ENCODE assay signal across 27 cellular contexts in genomic region chr4:44046491-44046890, GRCh38.
"Had no signal": no experiment of that assay in that cellular context is flagged by ENCODE, and none has a peak within 500 bp of the region (broad histone marks: within the 10 kb centered on the region; RNA-seq: fewer than 3 reads in every experiment).

No MANE protein-coding gene starts in this region.

- ATAC-seq: stimulated activated effector memory CD8-positive, alpha-beta T cell treated with anti-CD3 and anti-CD28 coated beads, Interleukin-12 subunit alpha, Interleukin-12 subunit beta, amount 100 ng/mL, for 72 hours; stimulated activated memory B cell treated with anti-CD40 and anti-IgM and Interleukin-4, amounts not matched to agents 10 μg/mL and 1 μg/mL and 100 μg/mL, for 72 hours; stimulated activated naive B cell treated with anti-CD40 and anti-IgM and Interleukin-4, amounts not matched to agents 10 μg/mL and 1 μg/mL and 100 μg/mL, for 72 hours; stimulated activated naive CD8-positive, alpha-beta T cell treated with anti-CD3 and anti-CD28 coated beads, Interleukin-15, amount 100 ng/mL, for 72 hours; stimulated activated naive CD8-positive, alpha-beta T cell treated with anti-CD3 and anti-CD28 coated beads, Interleukin-15, Interleukin-2, amounts not matched to agents 100 U/mL and 50 U/mL, for 24 hours; upper lobe of right lung had no signal

- H3K36me3 ChIP-seq: stomach, suprapubic skin, thoracic aorta, thyroid gland, tibial artery, tibial nerve, transverse colon, upper lobe of left lung, upper lobe of right lung, uterus, vagina had no signal

- H3K27me3 ChIP-seq: stomach, suprapubic skin, testis, thyroid gland, tibial artery, tibial nerve, transverse colon, upper lobe of left lung, upper lobe of right lung, uterus, vagina had no signal

- DNase-seq: stimulated activated CD4-positive, alpha-beta T cell treated with anti-CD3 and anti-CD28 coated beads, Interleukin-2, amount 100 ng/mL, for 48 hours; stimulated activated CD4-positive, alpha-beta T cell treated with anti-CD3 and anti-CD28 coated beads, Interleukin-4, amount 100 ng/mL, for 1 hour; stimulated activated CD4-positive, alpha-beta T cell treated with anti-CD3 and anti-CD28 coated beads, Interleukin-4, amount 100 ng/mL, for 24 hours; stimulated activated CD4-positive, alpha-beta T cell treated with anti-CD3 and anti-CD28 coated beads, Interleukin-4, amount 100 ng/mL, for 4 hours; stimulated activated CD8-positive, alpha-beta memory T cell treated with anti-CD3 and anti-CD28 coated beads, Interleukin-4, amount 100 ng/mL, for 48 hours; stimulated activated naive B cell treated with anti-CD40 and anti-IgM and Interleukin-4, amounts not matched to agents 10 μg/mL and 1 μg/mL and 100 μg/mL, for 72 hours; stimulated activated naive CD4-positive, alpha-beta T cell; stimulated activated naive CD4-positive, alpha-beta T cell treated with Interleukin-2 at 50 U/mL for 16 hours; stimulated activated naive CD8-positive, alpha-beta T cell treated with anti-CD3 and anti-CD28 coated beads, Interleukin-15, amount 100 ng/mL, for 72 hours; stimulated activated naive CD8-positive, alpha-beta T cell treated with anti-CD3 and anti-CD28 coated beads, Interleukin-15, Interleukin-2, amounts not matched to agents 100 U/mL and 50 U/mL, for 24 hours; stomach; substantia nigra; testis; thyroid gland; tibial artery; transverse colon; trophoblast cell; upper lobe of left lung; upper lobe of right lung; uterus had no signal

- H3K4me1 ChIP-seq: stomach, suprapubic skin, testis, thyroid gland, tibial artery, tibial nerve, transverse colon, upper lobe of left lung, upper lobe of right lung, uterus, vagina had no signal

- H3K9me3 ChIP-seq: stomach, suprapubic skin, testis, thoracic aorta, thyroid gland, tibial artery, tibial nerve, transverse colon, upper lobe of left lung, upper lobe of right lung, uterus, vagina had no signal

- FAIRE-seq: urothelium cell line had no signal

- H3K4me3 ChIP-seq: stomach, suprapubic skin, testis, thoracic aorta, thyroid gland, tibial artery, tibial nerve, transverse colon, upper lobe of left lung, upper lobe of right lung, uterus, vagina had no signal

- H3K27ac ChIP-seq: stomach, suprapubic skin, testis, thoracic aorta, thyroid gland, tibial artery, tibial nerve, transverse colon, upper lobe of left lung, upper lobe of right lung, uterus, vagina had no signal
